ENCODE assay signal across 16 cellular contexts in genomic region chr17:82985436-82985820, GRCh38.
DNase-seq lines count a peak whose midpoint lies in the region; ATAC-seq and TF ChIP-seq lines count a peak whose summit lies in the region.
"Had no signal": no experiment of that assay in that cellular context is flagged by ENCODE, and none has a peak within 500 bp of the region (broad histone marks: within the 10 kb centered on the region; RNA-seq: fewer than 3 reads in every experiment).

No MANE protein-coding gene starts in this region.

- H3K14ac ChIP-seq in mesenchymal stem cell (ENCODE audit: low read length in 2 of 2): no peak overlapping the region

- WGBS in mesenchymal stem cell: 85% methylated on average over 10 of the region's 12 CpGs

- TF ChIP-seq CTCF in CD4-positive, alpha-beta T cell (IDR thresholded peaks at IDR 0.05): no peak

- H3K4ac ChIP-seq in mesenchymal stem cell (ENCODE audit: low read depth in 1 of 2, low read length in 2 of 2): no peak overlapping the region

- H3K27ac ChIP-seq in BLaER1 (peak overlapping the region; percentile 69), mesenchymal stem cell (ENCODE audit: low read length, poor library complexity, severe bottlenecking) (no peak overlapping the region)
- no peak overlapping the region for H3K27ac ChIP-seq in CD4-positive, alpha-beta T cell (ENCODE audit: low read depth, low read length)
- H3K27ac ChIP-seq: heart left ventricle, testis had no signal

- H3K4me1 ChIP-seq in BLaER1: peaks cover 45% of the 10 kb centered on the region
- peaks cover 14% of the 10 kb centered on the region for H3K4me1 ChIP-seq in mesenchymal stem cell (ENCODE audit: control insufficient read depth, insufficient read depth, low read depth, low read length)
- H3K4me1 ChIP-seq: BE2C, testis had no signal

- H3K9ac ChIP-seq in BLaER1 (peak overlapping the region; percentile 63; the same call in 1 of the 2 replicates), mesenchymal stem cell (ENCODE audit: low read length) (no peak overlapping the region)

- H2BK15ac ChIP-seq in mesenchymal stem cell (ENCODE audit: low read depth, poor library complexity, severe bottlenecking): no peak overlapping the region

- no peaks in the 10 kb centered on the region for H3K9me3 Mint-ChIP-seq in CD4-positive, alpha-beta T cell
- H3K9me3 Mint-ChIP-seq in activated T-helper 17 cell treated with anti-CD3 and anti-CD28 coated beads, Interleukin-2, amount 50 U/mL, for 72 hours: no peaks in the 10 kb centered on the region
- peaks cover 4 to 7% of the 10 kb centered on the region in 2 donors for H3K9me3 Mint-ChIP-seq in stimulated activated naive B cell treated with anti-CD40 and anti-IgM and Interleukin-4, amounts not matched to agents 10 μg/mL and 1 μg/mL and 100 μg/mL, for 72 hours

- no peak overlapping the region for H3K18ac ChIP-seq in mesenchymal stem cell (ENCODE audit: low read depth in 1 of 2, low read length in 2 of 2)

- H3K9me3 ChIP-seq in BLaER1 (peaks cover 21% of the 10 kb centered on the region), mesenchymal stem cell (ENCODE audit: control insufficient read depth, low read length) (peaks cover 3% of the 10 kb centered on the region)
- no peaks in the 10 kb centered on the region for H3K9me3 ChIP-seq in CD4-positive, alpha-beta T cell (ENCODE audit: control insufficient read depth, low read length)
- H3K9me3 ChIP-seq: BE2C, esophagus squamous epithelium, heart left ventricle, MG63, testis had no signal

- H2AFZ ChIP-seq in mesenchymal stem cell (ENCODE audit: low read depth, low read length): no peak overlapping the region

- H2BK5ac ChIP-seq in mesenchymal stem cell (ENCODE audit: low read depth, low read length, poor library complexity, severe bottlenecking): no peak overlapping the region

- no peak overlapping the region for H3K23ac ChIP-seq in mesenchymal stem cell (ENCODE audit: low read length in 2 of 2)

- peaks cover 68% of the 10 kb centered on the region for H3K4me1 Mint-ChIP-seq in CD4-positive, alpha-beta T cell (ENCODE audit: low read depth)
- peaks cover 23% of the 10 kb centered on the region for H3K4me1 Mint-ChIP-seq in activated T-helper 17 cell treated with anti-CD3 and anti-CD28 coated beads, Interleukin-2, amount 50 U/mL, for 72 hours
- peaks cover 16 to 23% of the 10 kb centered on the region in 2 donors for H3K4me1 Mint-ChIP-seq in stimulated activated naive B cell treated with anti-CD40 and anti-IgM and Interleukin-4, amounts not matched to agents 10 μg/mL and 1 μg/mL and 100 μg/mL, for 72 hours

- no peak for DNase-seq in CD4-positive, alpha-beta T cell
- DNase-seq in mesenchymal stem cell (no peak), sciatic nerve (ENCODE audit: low spot score) (no peak)
- no peak for DNase-seq in stimulated activated naive B cell treated with anti-CD40 and anti-IgM and Interleukin-4, amounts not matched to agents 10 μg/mL and 1 μg/mL and 100 μg/mL, for 72 hours
- DNase-seq: esophagus squamous epithelium, NCI-H187, NCI-H446, nucleus accumbens, T1000 had no signal

- H3K27me3 ChIP-seq in BLaER1 (no peaks in the 10 kb centered on the region), mesenchymal stem cell (ENCODE audit: control insufficient read depth in 1 of 2, insufficient read depth in 1 of 2, low read length in 2 of 2) (no peaks in the 10 kb centered on the region)
- no peaks in the 10 kb centered on the region for H3K27me3 ChIP-seq in CD4-positive, alpha-beta T cell (ENCODE audit: control insufficient read depth, insufficient read depth, low read length)
- H3K27me3 ChIP-seq: BE2C, esophagus squamous epithelium, heart left ventricle, MG63, testis had no signal

- peak overlapping the region; percentile 39; the same call in 1 of the 2 replicates for H3K4me3 ChIP-seq in BLaER1
- no peak overlapping the region for H3K4me3 ChIP-seq in mesenchymal stem cell (ENCODE audit: insufficient read depth in 1 of 2, low read depth in 1 of 2, low read length in 2 of 2)
- H3K4me3 ChIP-seq: MG63, testis had no signal

- H3K4me2 ChIP-seq in BLaER1 (peak overlapping the region; percentile 92), mesenchymal stem cell (ENCODE audit: low read length, poor library complexity, severe bottlenecking) (no peak overlapping the region)

- H3K27ac Mint-ChIP-seq in CD4-positive, alpha-beta T cell: peak overlapping the region; percentile 94
- H3K27ac Mint-ChIP-seq in activated T-helper 17 cell treated with anti-CD3 and anti-CD28 coated beads, Interleukin-2, amount 50 U/mL, for 72 hours: no peak overlapping the region
- no peak overlapping the region for H3K27ac Mint-ChIP-seq in stimulated activated naive B cell treated with anti-CD40 and anti-IgM and Interleukin-4, amounts not matched to agents 10 μg/mL and 1 μg/mL and 100 μg/mL, for 72 hours

- ATAC-seq in CD4-positive, alpha-beta T cell (ENCODE audit: poor library complexity): no peak
- ATAC-seq in activated T-helper 17 cell treated with anti-CD3 and anti-CD28 coated beads, Interleukin-2, amount 50 U/mL, for 72 hours (replicated peaks): no peak
- no peak for ATAC-seq in sciatic nerve
- no peak for ATAC-seq in stimulated activated naive B cell treated with anti-CD40 and anti-IgM and Interleukin-4, amounts not matched to agents 10 μg/mL and 1 μg/mL and 100 μg/mL, for 72 hours (replicated peaks)
- ATAC-seq in HG02588 (IDR thresholded peaks at IDR 0.05; ENCODE audit: unreplicated experiment): no peak

- no peak overlapping the region for H2BK12ac ChIP-seq in mesenchymal stem cell (ENCODE audit: low read length in 2 of 2)

- H4K8ac ChIP-seq in mesenchymal stem cell (ENCODE audit: low read length): no peak overlapping the region

- no peaks in the 10 kb centered on the region for H3K27me3 Mint-ChIP-seq in CD4-positive, alpha-beta T cell
- H3K27me3 Mint-ChIP-seq in activated T-helper 17 cell treated with anti-CD3 and anti-CD28 coated beads, Interleukin-2, amount 50 U/mL, for 72 hours: no peaks in the 10 kb centered on the region
- H3K27me3 Mint-ChIP-seq in stimulated activated naive B cell treated with anti-CD40 and anti-IgM and Interleukin-4, amounts not matched to agents 10 μg/mL and 1 μg/mL and 100 μg/mL, for 72 hours: peaks cover 0 to 6% of the 10 kb centered on the region in 2 donors

- CTCF ChIA-PET in CD4-positive, alpha-beta T cell (lab: Charles Lee): no interaction called here

- H4K20me1 ChIP-seq in BLaER1: no peaks in the 10 kb centered on the region

- intact Hi-C loops in CD4-positive, alpha-beta T cell (cut with DNase I, micrococcal nuclease): loop anchor here in 1 of 2 experiments (5.0 kb wide), 2 partner anchors 62 to 93 kb away; no protein-coding TSS in a partner anchor
- intact Hi-C loops in sciatic nerve (cut with DNase I): no loop called here

- H2BK120ac ChIP-seq in mesenchymal stem cell (ENCODE audit: low read depth, low read length): no peak overlapping the region

- peak overlapping the region; percentile 84 for H3K4me3 Mint-ChIP-seq in CD4-positive, alpha-beta T cell
- peak overlapping the region; percentile 61 for H3K4me3 Mint-ChIP-seq in activated T-helper 17 cell treated with anti-CD3 and anti-CD28 coated beads, Interleukin-2, amount 50 U/mL, for 72 hours
- no peak overlapping the region for H3K4me3 Mint-ChIP-seq in stimulated activated naive B cell treated with anti-CD40 and anti-IgM and Interleukin-4, amounts not matched to agents 10 μg/mL and 1 μg/mL and 100 μg/mL, for 72 hours

- no peak overlapping the region for H4K91ac ChIP-seq in mesenchymal stem cell (ENCODE audit: low read length)

- peaks cover 6% of the 10 kb centered on the region for H3K36me3 Mint-ChIP-seq in CD4-positive, alpha-beta T cell (ENCODE audit: low read depth)
- peaks cover 16% of the 10 kb centered on the region for H3K36me3 Mint-ChIP-seq in activated T-helper 17 cell treated with anti-CD3 and anti-CD28 coated beads, Interleukin-2, amount 50 U/mL, for 72 hours (ENCODE audit: low read depth)
- peaks cover 17 to 41% of the 10 kb centered on the region in 2 donors for H3K36me3 Mint-ChIP-seq in stimulated activated naive B cell treated with anti-CD40 and anti-IgM and Interleukin-4, amounts not matched to agents 10 μg/mL and 1 μg/mL and 100 μg/mL, for 72 hours

- H2AK5ac ChIP-seq in mesenchymal stem cell (ENCODE audit: low read length, severe bottlenecking): peak overlapping the region; percentile 86

- H3K79me1 ChIP-seq in mesenchymal stem cell (replicated peaks; ENCODE audit: low read length, poor library complexity, severe bottlenecking): no peaks in the 10 kb centered on the region

- POLR2A ChIA-PET in CD4-positive, alpha-beta T cell (lab: Charles Lee): interaction anchor here (1.2 to 2.2 kb wide), 3 partner anchors 22 to 85 kb away, joined by 5 to 10 read pairs (median 6); no protein-coding TSS in a partner anchor

- H3K36me3 ChIP-seq in BLaER1 (no peaks in the 10 kb centered on the region; the same call in 1 of the 2 replicates), mesenchymal stem cell (ENCODE audit: control insufficient read depth in 1 of 2, insufficient read depth in 2 of 2, low read depth in 1 of 2, low read length in 2 of 2) (no peaks in the 10 kb centered on the region)
- H3K36me3 ChIP-seq: BE2C, esophagus squamous epithelium, heart left ventricle, MG63 had no signal

Comparison
In these comparisons a context has a peak if more than half of its experiments do, and no peak if none do; other contexts are left out.
1. H3K4me3 Mint-ChIP-seq: peak in CD4-positive, alpha-beta T cell (single experiment) and activated T-helper 17 cell treated with anti-CD3 and anti-CD28 coated beads, Interleukin-2, amount 50 U/mL, for 72 hours (single experiment); none in stimulated activated naive B cell treated with anti-CD40 and anti-IgM and Interleukin-4, amounts not matched to agents 10 μg/mL and 1 μg/mL and 100 μg/mL, for 72 hours (0 of 2).